In the genomic region with DNA sequence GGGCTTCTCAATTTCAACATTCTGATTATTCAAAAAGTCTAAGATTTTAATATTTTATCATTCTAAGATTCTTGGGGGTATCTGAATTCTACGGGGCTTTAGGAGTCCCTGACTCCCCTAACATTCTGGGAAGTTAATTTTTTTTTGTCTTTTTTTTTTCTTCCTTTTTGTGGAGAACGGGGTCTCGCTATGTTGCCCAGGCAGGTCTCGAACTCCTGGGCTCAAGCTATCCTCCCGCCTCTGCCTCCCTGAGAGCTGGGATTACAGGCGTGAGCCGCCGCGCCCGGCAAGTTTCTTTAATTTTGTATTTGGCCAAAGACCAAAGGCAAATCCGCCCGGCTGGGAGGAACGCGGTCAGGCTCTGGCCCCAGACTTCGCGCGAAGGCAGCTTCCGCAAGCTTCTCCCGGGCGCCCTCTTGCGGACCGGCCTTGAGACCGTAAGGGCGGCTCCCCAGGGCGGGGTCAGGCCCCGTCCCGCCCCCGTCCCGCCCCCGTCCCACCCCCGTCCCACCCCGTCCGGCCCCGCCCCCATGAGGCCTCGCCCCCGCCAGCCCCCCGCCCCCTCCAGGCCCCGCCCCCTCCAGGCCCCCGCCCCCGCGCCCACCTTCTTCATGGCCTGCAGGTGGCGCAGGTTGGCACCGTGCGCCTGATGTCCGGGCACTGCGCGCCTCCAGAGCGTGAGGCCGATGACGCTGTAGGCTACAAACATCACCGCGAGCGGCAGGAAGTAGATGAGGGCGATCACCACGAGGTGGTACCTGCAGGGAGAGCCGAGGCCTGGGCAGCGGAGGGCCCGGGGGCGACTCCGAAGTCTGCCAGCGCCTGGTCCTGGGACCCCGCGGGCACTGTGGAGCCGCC, we compare ENCODE assay signal across 8 cellular contexts. TPM values are rescaled to one million over a fixed set of nuclear protein-coding genes. Genes with fewer than 3 reads are reported as not detected.
DNase-seq lines count a peak whose midpoint lies in the region; TF ChIP-seq lines count a peak whose summit lies in the region.

No MANE protein-coding gene starts in this region.

- no peaks in the 10 kb centered on the region for H3K27me3 Mint-ChIP-seq in stimulated activated naive CD8-positive, alpha-beta T cell treated with anti-CD3 and anti-CD28 coated beads, Interleukin-15, Interleukin-2, amounts not matched to agents 100 ng/mL and 50 ng/mL, for 24 hours

- in situ Hi-C loops in GM23248 (cut with MboI): loop anchor here (25.0 kb wide), 1 partner anchor 421 kb away; the partner anchor contains the start of gene KIFBP

- H3K36me3 ChIP-seq in GM23248 (ENCODE audit: low read depth) (no peaks in the 10 kb centered on the region), Peyer's patch (no peaks in the 10 kb centered on the region), neural cell (ENCODE audit: insufficient read depth, low read length) (no peaks in the 10 kb centered on the region)

- H3K27ac ChIP-seq in GM23248 (peak overlapping the region; percentile 27; the same call in 1 of the 2 replicates), Peyer's patch (peak overlapping the region; percentile 82 to 87 (median 85)), neural cell (ENCODE audit: low read length) (no peak overlapping the region)

- H3K4me3 ChIP-seq in GM23248 (peak overlapping the region; percentile 67), Peyer's patch (peak overlapping the region; percentile 23 to 39 (median 34)), fibroblast of mammary gland (ENCODE audit: control insufficient read depth, low read depth, low read length) (peak overlapping the region; percentile 35), neural cell (ENCODE audit: low read length) (peak overlapping the region; percentile 63)

- H2AFZ ChIP-seq in GM23248 (peak overlapping the region; percentile 81), neural cell (ENCODE audit: low read depth, low read length) (no peak overlapping the region)

- no peaks in the 10 kb centered on the region for H3K9me2 ChIP-seq in GM23248 (ENCODE audit: insufficient read depth)
- H3K9me2 ChIP-seq in neural cell (ENCODE audit: insufficient read depth, low read length): no peaks in the 10 kb centered on the region

- H3K79me2 ChIP-seq in GM23248 (ENCODE audit: insufficient read depth): no peaks in the 10 kb centered on the region
- no peaks in the 10 kb centered on the region for H3K79me2 ChIP-seq in neural cell (replicated peaks; ENCODE audit: insufficient read depth, low read length)

- H3K9me3 ChIP-seq in GM23248 (ENCODE audit: low read depth) (no peaks in the 10 kb centered on the region), Peyer's patch (no peaks in the 10 kb centered on the region), neural cell (ENCODE audit: low read length) (no peaks in the 10 kb centered on the region)

- peaks cover 14% of the 10 kb centered on the region for H3K4me1 Mint-ChIP-seq in stimulated activated naive CD8-positive, alpha-beta T cell treated with anti-CD3 and anti-CD28 coated beads, Interleukin-15, Interleukin-2, amounts not matched to agents 100 ng/mL and 50 ng/mL, for 24 hours (ENCODE audit: low read depth)

- peak overlapping the region; percentile 66 for H3K9ac ChIP-seq in GM23248
- peak overlapping the region; percentile 38 for H3K9ac ChIP-seq in neural cell (ENCODE audit: low read length)

- WGBS in GM23248 (ENCODE audit: low coverage in 1 of 2, low lambda C conversion rate in 2 of 2, missing lambda C conversion rate in 2 of 2), 2 experiments: 3 to 6% methylated on average over 28 to 47 of the region's 64 CpGs

- H3F3A ChIP-seq in GM23248 (ENCODE audit: insufficient read depth) (peaks cover 26% of the 10 kb centered on the region; the same call in 1 of the 2 replicates), neural cell (ENCODE audit: insufficient read depth, low read length, poor library complexity, severe bottlenecking) (no peaks in the 10 kb centered on the region)

- peak overlapping the region; percentile 58 for H3K4me2 ChIP-seq in GM23248 (ENCODE audit: unreplicated experiment)
- H3K4me2 ChIP-seq in neural cell (ENCODE audit: low read length): peak overlapping the region; percentile 30

- TF ChIP-seq RAD21 in neural cell (conservative IDR thresholded peaks at IDR 0.05): peak; percentile 49

- H3K27ac Mint-ChIP-seq in stimulated activated naive CD8-positive, alpha-beta T cell treated with anti-CD3 and anti-CD28 coated beads, Interleukin-15, Interleukin-2, amounts not matched to agents 100 ng/mL and 50 ng/mL, for 24 hours: peak overlapping the region; percentile 40

- H4K20me1 ChIP-seq in GM23248 (ENCODE audit: insufficient read depth): no peaks in the 10 kb centered on the region
- no peaks in the 10 kb centered on the region for H4K20me1 ChIP-seq in neural cell (ENCODE audit: insufficient read depth)

- peak; percentile 29 to 89 (median 62) for TF ChIP-seq CTCF in Peyer's patch (IDR thresholded peaks at IDR 0.05)
- TF ChIP-seq CTCF in fibroblast of mammary gland (conservative IDR thresholded peaks at IDR 0.05; ENCODE audit: control insufficient read depth, insufficient read depth, low read depth, low read length): peak; percentile 50
- TF ChIP-seq CTCF in neural cell (IDR thresholded peaks at IDR 0.05; ENCODE audit: poor library complexity, severe bottlenecking): peak; percentile 62

- H3K27me3 ChIP-seq in GM23248 (replicated peaks; ENCODE audit: insufficient read depth) (no peaks in the 10 kb centered on the region), Peyer's patch (no peaks in the 10 kb centered on the region), neural cell (ENCODE audit: insufficient read depth, low read depth, low read length) (no peaks in the 10 kb centered on the region)

- H3K9me3 Mint-ChIP-seq in stimulated activated naive CD8-positive, alpha-beta T cell treated with anti-CD3 and anti-CD28 coated beads, Interleukin-15, Interleukin-2, amounts not matched to agents 100 ng/mL and 50 ng/mL, for 24 hours: no peaks in the 10 kb centered on the region

- no peak for TF ChIP-seq EP300 in neural cell (conservative IDR thresholded peaks at IDR 0.05; ENCODE audit: poor library complexity, severe bottlenecking)

- H3K36me3 Mint-ChIP-seq in stimulated activated naive CD8-positive, alpha-beta T cell treated with anti-CD3 and anti-CD28 coated beads, Interleukin-15, Interleukin-2, amounts not matched to agents 100 ng/mL and 50 ng/mL, for 24 hours (ENCODE audit: low read depth): peaks cover 8% of the 10 kb centered on the region

- peak; percentile 95 for DNase-seq in ELR (ENCODE audit: low read depth)
- peak; percentile 98 for DNase-seq in GM23248
- DNase-seq in Kasumi-1 (lab: John Stamatoyannopoulos, UW): peak; percentile 88 to 91
- DNase-seq in Peyer's patch: peak; percentile 92 to 97 (median 95)
- DNase-seq in activated T-helper 1 cell treated with anti-CD3 and anti-CD28 coated beads, Interleukin-2, amount 50 U/mL, for 16 hours (ENCODE audit: low read depth in 1 of 2, low spot score in 1 of 2): peak; percentile 79 to 84
- peak; percentile 92 for DNase-seq in fibroblast of mammary gland (ENCODE audit: low read depth)

- TF ChIP-seq POLR2A in Peyer's patch (IDR thresholded peaks at IDR 0.05): peak in 1 of 2 donors; percentile 17

- peak overlapping the region; percentile 59 for H3K4me3 Mint-ChIP-seq in stimulated activated naive CD8-positive, alpha-beta T cell treated with anti-CD3 and anti-CD28 coated beads, Interleukin-15, Interleukin-2, amounts not matched to agents 100 ng/mL and 50 ng/mL, for 24 hours

- H3K4me1 ChIP-seq in GM23248 (ENCODE audit: insufficient read depth) (peaks cover 17% of the 10 kb centered on the region), Peyer's patch (peaks cover 0 to 22% (median 2%) of the 10 kb centered on the region in 4 donors)

TF ChIP-seq in neural cell, 6 proteins besides CTCF, POLR2A, EP300 and RAD21:
- TF ChIP-seq EZH2 (IDR thresholded peaks at IDR 0.05; ENCODE audit: borderline replicate concordance, insufficient read depth, low read length, poor library complexity, severe bottlenecking) (no peak), SMC3 (conservative IDR thresholded peaks at IDR 0.05; ENCODE audit: poor library complexity) (peak; percentile 60), REST (IDR thresholded peaks at IDR 0.05; ENCODE audit: borderline replicate concordance) (no peak), MXI1 (conservative IDR thresholded peaks at IDR 0.05; ENCODE audit: poor library complexity, severe bottlenecking) (peak; percentile 41)

RNA-seq across cellular contexts. Expression of gene TACR2, which starts 8.2 kb away (rescaled TPM):
- 0.54 TPM in 1 of 2 replicates, not detected in the other for total RNA-seq in GM23248 (2014; rRNA removed; shearing (Covaris generic))
- polyA plus RNA-seq in GM23248 (2016; fragmentation: Nextera tagmentation; extraction: Ambion mirVana) (0.24 and 0.25 TPM in 2 replicates), neural cell (not detected in 2 replicates)
- 10 to 100 TPM in 1 of 4 donors, 1 to 10 TPM in 2, not detected in 1; 1.1 to 11.1 (median 3.2) TPM for total RNA-seq in Peyer's patch
- polyA minus RNA-seq in neural cell: not detected in 2 replicates

RNA-seq across cellular contexts. Expression of gene TSPAN15, which starts 42.7 kb away (rescaled TPM):
- total RNA-seq in GM23248 (2014; rRNA removed; shearing (Covaris generic)): not detected in 2 replicates
- polyA plus RNA-seq in GM23248 (2016; fragmentation: Nextera tagmentation; extraction: Ambion mirVana) (0.29 and 0.34 TPM in 2 replicates), neural cell (1.2 and 3.2 TPM in 2 replicates)
- 100 to 1,000 TPM in 2 of 4 donors, 10 to 100 TPM in 2; 32.2 to 110 (median 94.4) TPM for total RNA-seq in Peyer's patch
- 2.2 and 2.4 TPM in 2 replicates for polyA minus RNA-seq in neural cell

Comparison
In these comparisons a context has a peak if more than half of its experiments do, and no peak if none do; other contexts are left out.
1. RNA of gene TSPAN15, which starts 42.7 kb away (total RNA-seq): 32.2 to 110 TPM in Peyer's patch; not detected in GM23248; every median in the first group is over 10 times any median in the second.
2. Peak in every context shown above with its lines, with median percentiles within 50 percentile points of each other: DNase-seq, H3K4me3 ChIP-seq and CTCF ChIP-seq.